In genomic region chr9:98057095-98057799, GRCh38 we compare ENCODE assay signal across 8 cellular contexts. TPM values are rescaled to one million over a fixed set of nuclear protein-coding genes. Genes with fewer than 3 reads are reported as not detected.
DNase-seq lines count a peak whose midpoint lies in the region; ATAC-seq and TF ChIP-seq lines count a peak whose summit lies in the region.

No MANE protein-coding gene starts in this region.

- H3K9me3 Mint-ChIP-seq in CD4-positive, CD25-positive, alpha-beta regulatory T cell = no peaks in the 10 kb centered on the region
- H3K9me3 Mint-ChIP-seq in HFFc6 = no peaks in the 10 kb centered on the region

- no peak for TF ChIP-seq POLR2A in prostate gland (IDR thresholded peaks at IDR 0.05)

- H3K4me1 ChIP-seq in CD4-positive, CD25-positive, alpha-beta regulatory T cell (ENCODE audit: control insufficient read depth, insufficient read depth, low read length, poor library complexity, severe bottlenecking) = peaks cover 20% of the 10 kb centered on the region
- no peaks in the 10 kb centered on the region for H3K4me1 ChIP-seq in prostate gland (replicated peaks)

- no peaks in the 10 kb centered on the region for H3K27me3 Mint-ChIP-seq in CD4-positive, CD25-positive, alpha-beta regulatory T cell
- peaks cover 3% of the 10 kb centered on the region for H3K27me3 Mint-ChIP-seq in HFFc6 (ENCODE audit: insufficient read depth)

- ATAC-seq in CD4-positive, CD25-positive, alpha-beta regulatory T cell (ENCODE audit: low read depth in 2 of 2) = peak; percentile 10 to 25
- no peak for ATAC-seq in HG02798 (IDR thresholded peaks at IDR 0.05; ENCODE audit: poor library complexity, unreplicated experiment)
- ATAC-seq in HG03469 (IDR thresholded peaks at IDR 0.05; ENCODE audit: unreplicated experiment) = no peak

- H3K27ac ChIP-seq in CD4-positive, CD25-positive, alpha-beta regulatory T cell (ENCODE audit: insufficient read depth, low read length, poor library complexity, severe bottlenecking) = peak overlapping the region; percentile 86
- peak overlapping the region; percentile 97 for H3K27ac ChIP-seq in prostate gland

- peak overlapping the region; percentile 94 to 100 (median 96) for H3K4me3 Mint-ChIP-seq in CD4-positive, CD25-positive, alpha-beta regulatory T cell
- H3K4me3 Mint-ChIP-seq in HFFc6 = peak overlapping the region; percentile 100

- TF ChIP-seq CTCF in HFFc6 (IDR thresholded peaks at IDR 0.05) = no peak
- no peak for TF ChIP-seq CTCF in prostate gland (IDR thresholded peaks at IDR 0.05)

- H3K27ac Mint-ChIP-seq in CD4-positive, CD25-positive, alpha-beta regulatory T cell = peak overlapping the region; percentile 96 to 99 (median 98)
- H3K27ac Mint-ChIP-seq in HFFc6 = peak overlapping the region; percentile 98

- peaks cover 11% of the 10 kb centered on the region for H3K36me3 ChIP-seq in CD4-positive, CD25-positive, alpha-beta regulatory T cell (ENCODE audit: control insufficient read depth, insufficient read depth, low read length)
- no peaks in the 10 kb centered on the region for H3K36me3 ChIP-seq in prostate gland

- peaks cover 6% of the 10 kb centered on the region for H3K36me3 Mint-ChIP-seq in CD4-positive, CD25-positive, alpha-beta regulatory T cell
- H3K36me3 Mint-ChIP-seq in HFFc6 (ENCODE audit: low read depth) = peaks cover 13% of the 10 kb centered on the region; the same call in 1 of the 2 replicates

- H3K9me3 ChIP-seq in CD4-positive, CD25-positive, alpha-beta regulatory T cell (ENCODE audit: control insufficient read depth in 2 of 2, low read length in 2 of 2) = no peaks in the 10 kb centered on the region
- H3K9me3 ChIP-seq in prostate gland = no peaks in the 10 kb centered on the region

- WGBS in prostate gland = 3% methylated on average over 17 of the region's 17 CpGs

- intact Hi-C loops in prostate gland (cut with DNase I) = loop anchor here (5.0 kb wide), 2 partner anchors 135 to 200 kb away; partner anchors contain the start of genes TBC1D2 and TRMO

- peak in 2 of 3 donors; percentile 15 to 66 for DNase-seq in CD4-positive, CD25-positive, alpha-beta regulatory T cell
- DNase-seq in HFFc6 (no peak), foreskin melanocyte (peak; percentile 32), prostate gland (ENCODE audit: low spot score) (no peak), NCI-H187 treated with DMSO at 0.1 percent for 48 hours (lab: John Stamatoyannopoulos, UW) (no peak)
- peak; percentile 37 for DNase-seq in activated CD4-positive, alpha-beta T cell treated with anti-CD3 and anti-CD28 coated beads, Interleukin-2, amount 50 U/mL, for 1 hour

- H3K4me1 Mint-ChIP-seq in CD4-positive, CD25-positive, alpha-beta regulatory T cell = peaks cover 8 to 33% (median 15%) of the 10 kb centered on the region in 4 donors
- H3K4me1 Mint-ChIP-seq in HFFc6 (ENCODE audit: low read depth) = peaks cover 32% of the 10 kb centered on the region

- H3K4me3 ChIP-seq in CD4-positive, CD25-positive, alpha-beta regulatory T cell (ENCODE audit: low read depth, low read length) = peak overlapping the region; percentile 84
- peak overlapping the region; percentile 88 to 94 for H3K4me3 ChIP-seq in prostate gland

- no peaks in the 10 kb centered on the region for H3K27me3 ChIP-seq in CD4-positive, CD25-positive, alpha-beta regulatory T cell (ENCODE audit: control insufficient read depth, insufficient read depth, low read length)
- H3K27me3 ChIP-seq in prostate gland (replicated peaks; ENCODE audit: insufficient read depth) = no peaks in the 10 kb centered on the region

RNA-seq across cellular contexts. Expression of gene NANS, which starts 0.7 kb away (rescaled TPM):
- 51.4 TPM for total RNA-seq in CD4-positive, CD25-positive, alpha-beta regulatory T cell
- 10 to 100 TPM; 34.4 to 44.7 (median 36.4) TPM for polyA plus RNA-seq in CD4-positive, CD25-positive, alpha-beta regulatory T cell
- total RNA-seq in HFFc6 (2021; fragmentation: NEBNext Ultra II Directional; extraction: Animal tissue kit (Norgen Biotek cat#: 25700)) = 100 to 1,000 TPM in 4 of 6 experiments, 10 to 100 TPM in 2; 82.4 to 103 (median 101) TPM
- 100 to 1,000 TPM; 160 to 318 TPM for total RNA-seq in prostate gland

Comparison
In these comparisons a context has a peak if more than half of its experiments do, and no peak if none do; other contexts are left out.
1. ATAC-seq: peak in CD4-positive, CD25-positive, alpha-beta regulatory T cell (2 of 2); none in HG02798 (single experiment) and HG03469 (single experiment).
2. DNase-seq: peak in CD4-positive, CD25-positive, alpha-beta regulatory T cell (2 of 3), activated CD4-positive, alpha-beta T cell treated with anti-CD3 and anti-CD28 coated beads, Interleukin-2, amount 50 U/mL, for 1 hour (single experiment) and foreskin melanocyte (single experiment); none in HFFc6 (single experiment), prostate gland (single experiment) and NCI-H187 treated with DMSO at 0.1 percent for 48 hours (single experiment).